In genomic region chr3:192449036-192449435, GRCh38 we compare ENCODE assay signal across 10 cellular contexts.
DNase-seq lines count a peak whose midpoint lies in the region; ATAC-seq and TF ChIP-seq lines count a peak whose summit lies in the region.
"Had no signal": no experiment of that assay in that cellular context is flagged by ENCODE, and none has a peak within 500 bp of the region (broad histone marks: within the 10 kb centered on the region; RNA-seq: fewer than 3 reads in every experiment).

No MANE protein-coding gene starts in this region.

- no peak overlapping the region for H3K4ac ChIP-seq in IMR-90 (ENCODE audit: low read depth, low read length)

- H2BK15ac ChIP-seq in IMR-90 (ENCODE audit: low read depth, low read length), result no peak overlapping the region

- POLR2A ChIA-PET in IMR-90 (lab: Charles Lee; ENCODE audit: unreplicated experiment), result no interaction called here

- H2BK20ac ChIP-seq in IMR-90 (ENCODE audit: low read depth, low read length), result no peak overlapping the region

- TF ChIP-seq CTCF in GM12864 (IDR thresholded peaks at IDR 0.05; ENCODE audit: low read depth, low read length, missing control alignments), result peak; percentile 31
- TF ChIP-seq CTCF in IMR-90 (conservative IDR thresholded peaks at IDR 0.05; ENCODE audit: low read depth, low read length), result 0 out of 2 replicates have a peak, but pooled peaks have one; percentile 15
- TF ChIP-seq CTCF in liver (IDR thresholded peaks at IDR 0.05; ENCODE audit: low read depth, low read length, missing input control), result peak; percentile 41
- no peak for TF ChIP-seq CTCF in upper lobe of left lung (IDR thresholded peaks at IDR 0.05)

- H4K91ac ChIP-seq in IMR-90 (ENCODE audit: insufficient read depth, low read depth, low read length), result no peak overlapping the region

- in situ Hi-C loops in IMR-90 (cut with MboI; ENCODE audit: low sequenced_read_pairs), result loop anchor here (25.0 kb wide), 1 partner anchor 1637 kb away; no protein-coding TSS in a partner anchor

- no peaks in the 10 kb centered on the region for H3K9me1 ChIP-seq in IMR-90 (ENCODE audit: insufficient read depth, low read length)

- ATAC-seq in IMR-90 (ENCODE audit: low read depth) (no peak), upper lobe of left lung (ENCODE audit: low FRiP score in 2 of 2) (no peak), GM18502 (IDR thresholded peaks at IDR 0.05; ENCODE audit: poor library complexity, unreplicated experiment) (no peak)
- ATAC-seq: mucosa of descending colon had no signal

- no peak overlapping the region for H2BK120ac ChIP-seq in IMR-90 (ENCODE audit: low read depth, low read length)

- H2BK5ac ChIP-seq in IMR-90 (ENCODE audit: low read depth, low read length, poor library complexity, severe bottlenecking), result no peak overlapping the region

- no peak overlapping the region for H2AK5ac ChIP-seq in IMR-90 (ENCODE audit: low read depth, low read length)

- no peak overlapping the region for H4K8ac ChIP-seq in IMR-90 (ENCODE audit: low read depth in 2 of 2, low read length in 2 of 2)

- CTCF ChIA-PET in IMR-90 (lab: Yijun Ruan, JAX), result no interaction called here

- DNase-seq in GM12864 (ENCODE audit: low read depth), result no peak
- no peak for DNase-seq in IMR-90
- peak; percentile 4 for DNase-seq in SKM-1 (lab: John Stamatoyannopoulos, UW; ENCODE audit: unreplicated experiment)
- DNase-seq in upper lobe of left lung, result no peak
- DNase-seq in SK-N-DZ (ENCODE audit: low spot score), result no peak
- DNase-seq: activated gamma-delta T cell treated with Interleukin-2 at 50 U/mL for 16 hours, mucosa of descending colon had no signal

- no peak overlapping the region for H3K56ac ChIP-seq in IMR-90 (ENCODE audit: extremely low read depth, insufficient read depth, low read length)

- TF ChIP-seq RAD21 in IMR-90 (IDR thresholded peaks at IDR 0.05; ENCODE audit: low read length) (no peak), liver (IDR thresholded peaks at IDR 0.05) (peak; percentile 63 to 78)

- no peaks in the 10 kb centered on the region for H3K9me3 ChIP-seq in IMR-90 (ENCODE audit: control insufficient read depth, insufficient read depth, low read length)
- no peaks in the 10 kb centered on the region for H3K9me3 ChIP-seq in liver (ENCODE audit: control insufficient read depth in 4 of 4, low read length in 3 of 4)
- no peaks in the 10 kb centered on the region for H3K9me3 ChIP-seq in upper lobe of left lung
- H3K9me3 ChIP-seq: mucosa of descending colon had no signal

- no peak overlapping the region for H3K14ac ChIP-seq in IMR-90 (replicated peaks; ENCODE audit: low read depth, low read length)

- H3K79me1 ChIP-seq in IMR-90 (ENCODE audit: low read depth in 1 of 2, low read length in 2 of 2), result no peaks in the 10 kb centered on the region

- H3K18ac ChIP-seq in IMR-90 (ENCODE audit: low read depth, low read length), result no peak overlapping the region

- WGBS in IMR-90 (ENCODE audit: extremely low coverage in 2 of 2, insufficient read length in 1 of 2), 2 experiments, result 71% methylated on average over 1 of the region's 4 CpGs; no CpG with 5 or more reads in 1 of the 2 experiments
- WGBS in liver, result 49% methylated on average over 4 of the region's 4 CpGs
- 79 to 81% methylated on average over 4 of the region's 4 CpGs for WGBS in upper lobe of left lung, 2 donors

- H3K4me3 ChIP-seq in GM12864 (ENCODE audit: low read depth, low read length), result no peak overlapping the region
- H3K4me3 ChIP-seq in IMR-90 (ENCODE audit: insufficient read depth, low read depth, low read length), result no peak overlapping the region
- no peak overlapping the region for H3K4me3 ChIP-seq in liver (ENCODE audit: low read depth in 1 of 3, low read length in 3 of 3)
- no peak overlapping the region for H3K4me3 ChIP-seq in upper lobe of left lung
- H3K4me3 ChIP-seq: mucosa of descending colon had no signal

- no peak overlapping the region for H3K27ac ChIP-seq in IMR-90 (ENCODE audit: insufficient read depth, low read length)
- H3K27ac ChIP-seq in liver (ENCODE audit: low read depth in 1 of 2, low read length in 2 of 2), result no peak overlapping the region
- no peak overlapping the region for H3K27ac ChIP-seq in upper lobe of left lung
- H3K27ac ChIP-seq: epithelial cell of prostate had no signal

- H4K20me1 ChIP-seq in IMR-90 (ENCODE audit: insufficient read depth, low read length), result no peaks in the 10 kb centered on the region

- H3K27me3 ChIP-seq in IMR-90 (ENCODE audit: control insufficient read depth, insufficient read depth, low read length), result no peaks in the 10 kb centered on the region
- H3K27me3 ChIP-seq in liver (ENCODE audit: control insufficient read depth in 4 of 4, insufficient read depth in 4 of 4, low read length in 3 of 4), result peaks cover 0 to 18% (median 9%) of the 10 kb centered on the region in 4 donors
- no peaks in the 10 kb centered on the region for H3K27me3 ChIP-seq in upper lobe of left lung

- TF ChIP-seq POLR2A in IMR-90 (IDR thresholded peaks at IDR 0.05; ENCODE audit: low read depth, low read length) (no peak), upper lobe of left lung (IDR thresholded peaks at IDR 0.05) (no peak)

- no peak overlapping the region for H3K4me2 ChIP-seq in IMR-90 (ENCODE audit: low read depth, low read length)

- no peak overlapping the region for H2AK9ac ChIP-seq in IMR-90 (replicated peaks; ENCODE audit: low read depth, low read length, poor library complexity)

- dilution Hi-C loops in IMR-90 (cut with HindIII; ENCODE audit: low sequenced_read_pairs, unreplicated experiment), result no loop called here

- H3K23ac ChIP-seq in IMR-90 (ENCODE audit: low read depth, low read length), result no peak overlapping the region

- H4K5ac ChIP-seq in IMR-90 (ENCODE audit: low read depth, low read length), result no peak overlapping the region

- H3K36me3 ChIP-seq in IMR-90 (ENCODE audit: control insufficient read depth, insufficient read depth, low read length) (no peaks in the 10 kb centered on the region), liver (ENCODE audit: control insufficient read depth in 4 of 4, insufficient read depth in 3 of 4, low read depth in 1 of 4, low read length in 3 of 4) (no peaks in the 10 kb centered on the region), upper lobe of left lung (no peaks in the 10 kb centered on the region)

- no peak overlapping the region for H2AFZ ChIP-seq in IMR-90 (replicated peaks; ENCODE audit: low read length, poor library complexity)

- no TSS peak for BruUV-seq in IMR-90 (replicated peaks; lab: Mats Ljungman, UMichigan)

- intact Hi-C loops in IMR-90 (cut with micrococcal nuclease), result loop anchor here (10.0 kb wide), 1 partner anchor 1744 kb away; no protein-coding TSS in a partner anchor

- no peaks in the 10 kb centered on the region for H3K4me1 ChIP-seq in IMR-90 (ENCODE audit: control insufficient read depth, insufficient read depth, low read length)
- peaks cover 0 to 8% (median 5%) of the 10 kb centered on the region in 4 donors for H3K4me1 ChIP-seq in liver (ENCODE audit: control insufficient read depth in 4 of 4, insufficient read depth in 4 of 4, low read length in 3 of 4)
- H3K4me1 ChIP-seq in upper lobe of left lung, result no peaks in the 10 kb centered on the region

- H3K9ac ChIP-seq in IMR-90 (ENCODE audit: low read depth, low read length), result no peak overlapping the region
- no peak overlapping the region for H3K9ac ChIP-seq in liver (ENCODE audit: low read depth in 1 of 2, low read length in 2 of 2)

- TF ChIP-seq EP300 in upper lobe of left lung (IDR thresholded peaks at IDR 0.05), result no peak

TF ChIP-seq in IMR-90, 13 proteins besides CTCF, POLR2A, EP300 and RAD21:
- no peak for TF ChIP-seq RCOR1 (IDR thresholded peaks at IDR 0.05; ENCODE audit: insufficient replicate concordance, low read length)
TF ChIP-seq in IMR-90: peak in this region for 0.

TF ChIP-seq in liver, 16 proteins besides CTCF, POLR2A, EP300 and RAD21 (continues in another document):
- TF ChIP-seq HNF4A (conservative IDR thresholded peaks at IDR 0.05) (peak in 1 of 2 donors; percentile 35), HNF4G (IDR thresholded peaks at IDR 0.05) (no peak), YY1 (IDR thresholded peaks at IDR 0.05) (no peak), NR2F2 (IDR thresholded peaks at IDR 0.05) (no peak), RXRA (IDR thresholded peaks at IDR 0.05) (no peak), FOXA1 (IDR thresholded peaks at IDR 0.05) (no peak), GABPA (IDR thresholded peaks at IDR 0.05 in 1 of 2, conservative IDR thresholded peaks at IDR 0.05 in 1 of 2) (no peak), ATF3 (IDR thresholded peaks at IDR 0.05) (no peak), REST (IDR thresholded peaks at IDR 0.05) (no peak), SP1 (IDR thresholded peaks at IDR 0.05) (no peak), FOXA2 (IDR thresholded peaks at IDR 0.05) (peak; percentile 43)

Comparison
In these comparisons a context has a peak if more than half of its experiments do, and no peak if none do; other contexts are left out.
1. CTCF ChIP-seq: peak in GM12864 (single experiment), IMR-90 (single experiment) and liver (single experiment); none in upper lobe of left lung (0 of 6).